ENCODE assay signal across 1 cellular context in the genomic region with DNA sequence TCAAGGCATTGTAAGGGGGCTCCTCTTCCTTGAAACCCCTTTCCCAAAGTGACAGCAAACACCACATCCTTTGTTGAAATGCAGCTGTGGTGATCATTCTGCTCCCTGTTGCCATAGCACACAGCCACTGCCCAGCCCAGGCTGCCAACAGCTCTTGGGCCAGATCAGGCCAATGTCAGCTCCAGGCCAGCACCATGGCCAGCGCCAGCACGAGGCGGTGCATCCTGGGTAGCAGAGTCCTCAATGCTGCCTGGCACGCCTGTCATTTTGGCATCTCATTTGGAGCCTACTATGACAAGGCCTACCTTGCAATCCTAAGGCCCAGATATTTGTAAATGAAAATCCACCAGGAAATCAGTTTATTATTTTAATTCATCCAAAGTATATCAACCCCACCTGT.
TF ChIP-seq lines count a peak whose summit lies in the region.

No MANE protein-coding gene starts in this region.

TF ChIP-seq in H1, 55 proteins besides CTCF, POLR2A, EP300 and RAD21:
- TF ChIP-seq, protein P1, sequence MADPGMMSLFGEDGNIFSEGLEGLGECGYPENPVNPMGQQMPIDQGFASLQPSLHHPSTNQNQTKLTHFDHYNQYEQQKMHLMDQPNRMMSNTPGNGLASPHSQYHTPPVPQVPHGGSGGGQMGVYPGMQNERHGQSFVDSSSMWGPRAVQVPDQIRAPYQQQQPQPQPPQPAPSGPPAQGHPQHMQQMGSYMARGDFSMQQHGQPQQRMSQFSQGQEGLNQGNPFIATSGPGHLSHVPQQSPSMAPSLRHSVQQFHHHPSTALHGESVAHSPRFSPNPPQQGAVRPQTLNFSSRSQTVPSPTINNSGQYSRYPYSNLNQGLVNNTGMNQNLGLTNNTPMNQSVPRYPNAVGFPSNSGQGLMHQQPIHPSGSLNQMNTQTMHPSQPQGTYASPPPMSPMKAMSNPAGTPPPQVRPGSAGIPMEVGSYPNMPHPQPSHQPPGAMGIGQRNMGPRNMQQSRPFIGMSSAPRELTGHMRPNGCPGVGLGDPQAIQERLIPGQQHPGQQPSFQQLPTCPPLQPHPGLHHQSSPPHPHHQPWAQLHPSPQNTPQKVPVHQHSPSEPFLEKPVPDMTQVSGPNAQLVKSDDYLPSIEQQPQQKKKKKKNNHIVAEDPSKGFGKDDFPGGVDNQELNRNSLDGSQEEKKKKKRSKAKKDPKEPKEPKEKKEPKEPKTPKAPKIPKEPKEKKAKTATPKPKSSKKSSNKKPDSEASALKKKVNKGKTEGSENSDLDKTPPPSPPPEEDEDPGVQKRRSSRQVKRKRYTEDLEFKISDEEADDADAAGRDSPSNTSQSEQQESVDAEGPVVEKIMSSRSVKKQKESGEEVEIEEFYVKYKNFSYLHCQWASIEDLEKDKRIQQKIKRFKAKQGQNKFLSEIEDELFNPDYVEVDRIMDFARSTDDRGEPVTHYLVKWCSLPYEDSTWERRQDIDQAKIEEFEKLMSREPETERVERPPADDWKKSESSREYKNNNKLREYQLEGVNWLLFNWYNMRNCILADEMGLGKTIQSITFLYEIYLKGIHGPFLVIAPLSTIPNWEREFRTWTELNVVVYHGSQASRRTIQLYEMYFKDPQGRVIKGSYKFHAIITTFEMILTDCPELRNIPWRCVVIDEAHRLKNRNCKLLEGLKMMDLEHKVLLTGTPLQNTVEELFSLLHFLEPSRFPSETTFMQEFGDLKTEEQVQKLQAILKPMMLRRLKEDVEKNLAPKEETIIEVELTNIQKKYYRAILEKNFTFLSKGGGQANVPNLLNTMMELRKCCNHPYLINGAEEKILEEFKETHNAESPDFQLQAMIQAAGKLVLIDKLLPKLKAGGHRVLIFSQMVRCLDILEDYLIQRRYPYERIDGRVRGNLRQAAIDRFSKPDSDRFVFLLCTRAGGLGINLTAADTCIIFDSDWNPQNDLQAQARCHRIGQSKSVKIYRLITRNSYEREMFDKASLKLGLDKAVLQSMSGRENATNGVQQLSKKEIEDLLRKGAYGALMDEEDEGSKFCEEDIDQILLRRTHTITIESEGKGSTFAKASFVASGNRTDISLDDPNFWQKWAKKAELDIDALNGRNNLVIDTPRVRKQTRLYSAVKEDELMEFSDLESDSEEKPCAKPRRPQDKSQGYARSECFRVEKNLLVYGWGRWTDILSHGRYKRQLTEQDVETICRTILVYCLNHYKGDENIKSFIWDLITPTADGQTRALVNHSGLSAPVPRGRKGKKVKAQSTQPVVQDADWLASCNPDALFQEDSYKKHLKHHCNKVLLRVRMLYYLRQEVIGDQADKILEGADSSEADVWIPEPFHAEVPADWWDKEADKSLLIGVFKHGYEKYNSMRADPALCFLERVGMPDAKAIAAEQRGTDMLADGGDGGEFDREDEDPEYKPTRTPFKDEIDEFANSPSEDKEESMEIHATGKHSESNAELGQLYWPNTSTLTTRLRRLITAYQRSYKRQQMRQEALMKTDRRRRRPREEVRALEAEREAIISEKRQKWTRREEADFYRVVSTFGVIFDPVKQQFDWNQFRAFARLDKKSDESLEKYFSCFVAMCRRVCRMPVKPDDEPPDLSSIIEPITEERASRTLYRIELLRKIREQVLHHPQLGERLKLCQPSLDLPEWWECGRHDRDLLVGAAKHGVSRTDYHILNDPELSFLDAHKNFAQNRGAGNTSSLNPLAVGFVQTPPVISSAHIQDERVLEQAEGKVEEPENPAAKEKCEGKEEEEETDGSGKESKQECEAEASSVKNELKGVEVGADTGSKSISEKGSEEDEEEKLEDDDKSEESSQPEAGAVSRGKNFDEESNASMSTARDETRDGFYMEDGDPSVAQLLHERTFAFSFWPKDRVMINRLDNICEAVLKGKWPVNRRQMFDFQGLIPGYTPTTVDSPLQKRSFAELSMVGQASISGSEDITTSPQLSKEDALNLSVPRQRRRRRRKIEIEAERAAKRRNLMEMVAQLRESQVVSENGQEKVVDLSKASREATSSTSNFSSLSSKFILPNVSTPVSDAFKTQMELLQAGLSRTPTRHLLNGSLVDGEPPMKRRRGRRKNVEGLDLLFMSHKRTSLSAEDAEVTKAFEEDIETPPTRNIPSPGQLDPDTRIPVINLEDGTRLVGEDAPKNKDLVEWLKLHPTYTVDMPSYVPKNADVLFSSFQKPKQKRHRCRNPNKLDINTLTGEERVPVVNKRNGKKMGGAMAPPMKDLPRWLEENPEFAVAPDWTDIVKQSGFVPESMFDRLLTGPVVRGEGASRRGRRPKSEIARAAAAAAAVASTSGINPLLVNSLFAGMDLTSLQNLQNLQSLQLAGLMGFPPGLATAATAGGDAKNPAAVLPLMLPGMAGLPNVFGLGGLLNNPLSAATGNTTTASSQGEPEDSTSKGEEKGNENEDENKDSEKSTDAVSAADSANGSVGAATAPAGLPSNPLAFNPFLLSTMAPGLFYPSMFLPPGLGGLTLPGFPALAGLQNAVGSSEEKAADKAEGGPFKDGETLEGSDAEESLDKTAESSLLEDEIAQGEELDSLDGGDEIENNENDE (IDR thresholded peaks at IDR 0.05; ENCODE audit: insufficient replicate concordance, low read length) = no peak
- TF ChIP-seq TBP (IDR thresholded peaks at IDR 0.05; ENCODE audit: low read depth, low read length) (no peak), SP4 (IDR thresholded peaks at IDR 0.05; ENCODE audit: low read length) (no peak), CBX8 (IDR thresholded peaks at IDR 0.05; ENCODE audit: borderline replicate concordance, low read depth, low read length) (no peak), RNF2 (IDR thresholded peaks at IDR 0.05; ENCODE audit: borderline replicate concordance, low read depth, low read length, missing control alignments, poor library complexity, severe bottlenecking) (no peak), POU5F1 (IDR thresholded peaks at IDR 0.05; ENCODE audit: low read depth, low read length) (no peak), PHF8 (conservative IDR thresholded peaks at IDR 0.05; ENCODE audit: low read depth, low read length) (no peak), NRF1 (IDR thresholded peaks at IDR 0.05; ENCODE audit: low read depth, low read length) (no peak), RXRA (IDR thresholded peaks at IDR 0.05; ENCODE audit: insufficient read depth, low read depth, low read length) (no peak), RBBP5 (IDR thresholded peaks at IDR 0.05; ENCODE audit: borderline replicate concordance, low read depth, low read length) (no peak), KDM4A (IDR thresholded peaks at IDR 0.05; ENCODE audit: low read depth, low read length, severe bottlenecking) (no peak), CBX5 (IDR thresholded peaks at IDR 0.05; ENCODE audit: low read depth, low read length) (no peak), JUN (IDR thresholded peaks at IDR 0.05; ENCODE audit: low read depth, low read length) (no peak), TAF7 (optimal IDR thresholded peaks at IDR 0.05; ENCODE audit: borderline replicate concordance, low read depth, low read length) (no peak), SUZ12 (IDR thresholded peaks at IDR 0.05; ENCODE audit: low read length) (no peak), BCL11A (IDR thresholded peaks at IDR 0.05; ENCODE audit: low read depth in 2 of 2, low read length in 2 of 2) (no peak), NANOG (IDR thresholded peaks at IDR 0.05; ENCODE audit: insufficient read depth, low read depth, low read length, poor library complexity, severe bottlenecking) (peak; percentile 34), SIN3A (conservative IDR thresholded peaks at IDR 0.05 in 1 of 2, IDR thresholded peaks at IDR 0.05 in 1 of 2; ENCODE audit: low read depth in 1 of 2, low read length in 2 of 2) (peak; percentile 80 to 94; a peak in 2 of 4 replicates), TAF1 (IDR thresholded peaks at IDR 0.05; ENCODE audit: low read depth, low read length) (no peak), JUND (IDR thresholded peaks at IDR 0.05; ENCODE audit: low read length) (no peak), MAFK (IDR thresholded peaks at IDR 0.05; ENCODE audit: low read depth, low read length) (peak; percentile 3; the same call in 1 of the 2 replicates)
- TF ChIP-seq, protein P2, sequence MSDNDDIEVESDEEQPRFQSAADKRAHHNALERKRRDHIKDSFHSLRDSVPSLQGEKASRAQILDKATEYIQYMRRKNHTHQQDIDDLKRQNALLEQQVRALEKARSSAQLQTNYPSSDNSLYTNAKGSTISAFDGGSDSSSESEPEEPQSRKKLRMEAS (IDR thresholded peaks at IDR 0.05) = peak; percentile 67
- TF ChIP-seq, protein P3, sequence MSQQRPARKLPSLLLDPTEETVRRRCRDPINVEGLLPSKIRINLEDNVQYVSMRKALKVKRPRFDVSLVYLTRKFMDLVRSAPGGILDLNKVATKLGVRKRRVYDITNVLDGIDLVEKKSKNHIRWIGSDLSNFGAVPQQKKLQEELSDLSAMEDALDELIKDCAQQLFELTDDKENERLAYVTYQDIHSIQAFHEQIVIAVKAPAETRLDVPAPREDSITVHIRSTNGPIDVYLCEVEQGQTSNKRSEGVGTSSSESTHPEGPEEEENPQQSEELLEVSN (IDR thresholded peaks at IDR 0.05) = no peak
- TF ChIP-seq, protein P4, sequence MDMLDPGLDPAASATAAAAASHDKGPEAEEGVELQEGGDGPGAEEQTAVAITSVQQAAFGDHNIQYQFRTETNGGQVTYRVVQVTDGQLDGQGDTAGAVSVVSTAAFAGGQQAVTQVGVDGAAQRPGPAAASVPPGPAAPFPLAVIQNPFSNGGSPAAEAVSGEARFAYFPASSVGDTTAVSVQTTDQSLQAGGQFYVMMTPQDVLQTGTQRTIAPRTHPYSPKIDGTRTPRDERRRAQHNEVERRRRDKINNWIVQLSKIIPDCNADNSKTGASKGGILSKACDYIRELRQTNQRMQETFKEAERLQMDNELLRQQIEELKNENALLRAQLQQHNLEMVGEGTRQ (IDR thresholded peaks at IDR 0.05; ENCODE audit: low read length) = no peak
- TF ChIP-seq, protein P5, sequence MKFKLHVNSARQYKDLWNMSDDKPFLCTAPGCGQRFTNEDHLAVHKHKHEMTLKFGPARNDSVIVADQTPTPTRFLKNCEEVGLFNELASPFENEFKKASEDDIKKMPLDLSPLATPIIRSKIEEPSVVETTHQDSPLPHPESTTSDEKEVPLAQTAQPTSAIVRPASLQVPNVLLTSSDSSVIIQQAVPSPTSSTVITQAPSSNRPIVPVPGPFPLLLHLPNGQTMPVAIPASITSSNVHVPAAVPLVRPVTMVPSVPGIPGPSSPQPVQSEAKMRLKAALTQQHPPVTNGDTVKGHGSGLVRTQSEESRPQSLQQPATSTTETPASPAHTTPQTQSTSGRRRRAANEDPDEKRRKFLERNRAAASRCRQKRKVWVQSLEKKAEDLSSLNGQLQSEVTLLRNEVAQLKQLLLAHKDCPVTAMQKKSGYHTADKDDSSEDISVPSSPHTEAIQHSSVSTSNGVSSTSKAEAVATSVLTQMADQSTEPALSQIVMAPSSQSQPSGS (IDR thresholded peaks at IDR 0.05; ENCODE audit: low read length) = no peak
